Comparison of ENCODE assay signal across 8 cellular contexts in genomic region chr3:69092030-69092513, GRCh38. TPM values are rescaled to one million over a fixed set of nuclear protein-coding genes. Genes with fewer than 3 reads are reported as not detected.
DNase-seq lines count a peak whose midpoint lies in the region; ATAC-seq lines count a peak whose summit lies in the region.

No MANE protein-coding gene starts in this region.

- H3K27me3 ChIP-seq in SJSA1 (replicated peaks) = no peaks in the 10 kb centered on the region
- H3K27me3 ChIP-seq in subcutaneous abdominal adipose tissue (ENCODE audit: control insufficient read depth in 5 of 5, insufficient read depth in 4 of 5, low read length in 5 of 5) = no peaks in the 10 kb centered on the region

- H3K27ac Mint-ChIP-seq in activated CD4-positive, alpha-beta T cell treated with anti-CD3 and anti-CD28 coated beads, Interleukin-2, amount 10 ng/mL, durations not matched to agents 7 days and 5 days = peak overlapping the region; percentile 92

- CTCF ChIA-PET in activated CD4-positive, alpha-beta T cell treated with anti-CD3 and anti-CD28 coated beads, Interleukin-2, amount 10 ng/mL, durations not matched to agents 7 days and 5 days (lab: Charles Lee) = interaction anchor here (0.8 to 1.2 kb wide), 5 partner anchors 9 to 40 kb away, joined by 3 to 4 read pairs (median 3); partner anchors contain the start of gene TMF1

- peak; percentile 48 for DNase-seq in activated CD4-positive, alpha-beta T cell treated with anti-CD3 and anti-CD28 coated beads, Interleukin-2, amount 10 ng/mL, durations not matched to agents 7 days and 5 days
- DNase-seq in activated CD4-positive, alpha-beta T cell treated with anti-CD3 and anti-CD28 coated beads, Interleukin-2, amount 50 U/mL, for 48 hours = no peak
- DNase-seq in SJSA1 (ENCODE audit: low read depth in 1 of 2, low spot score in 2 of 2) (peak in 1 of 2 experiments; percentile 31), germinal center (ENCODE audit: low spot score) (peak; percentile 31), ecto neural progenitor cell (ENCODE audit: low spot score) (no peak)
- DNase-seq in stimulated activated CD4-positive, alpha-beta T cell treated with anti-CD3 and anti-CD28 coated beads, Interleukin-1b, Interleukin-23, amount 100 ng/mL, for 48 hours = no peak

- peak overlapping the region; percentile 71 for H3K4me3 Mint-ChIP-seq in activated CD4-positive, alpha-beta T cell treated with anti-CD3 and anti-CD28 coated beads, Interleukin-2, amount 10 ng/mL, durations not matched to agents 7 days and 5 days

- H3K27me3 Mint-ChIP-seq in activated CD4-positive, alpha-beta T cell treated with anti-CD3 and anti-CD28 coated beads, Interleukin-2, amount 10 ng/mL, durations not matched to agents 7 days and 5 days = no peaks in the 10 kb centered on the region

- POLR2A ChIA-PET in activated CD4-positive, alpha-beta T cell treated with anti-CD3 and anti-CD28 coated beads, Interleukin-2, amount 10 ng/mL, durations not matched to agents 7 days and 5 days (lab: Charles Lee) = interaction anchor here (1.8 kb wide), 1 partner anchor 9 kb away, joined by 10 read pairs; no protein-coding TSS in a partner anchor

- H3K4me1 ChIP-seq in SJSA1 (replicated peaks) (peaks cover 88% of the 10 kb centered on the region), subcutaneous abdominal adipose tissue (ENCODE audit: control insufficient read depth in 5 of 5, insufficient read depth in 5 of 5, low read length in 5 of 5) (peaks cover 6 to 87% (median 81%) of the 10 kb centered on the region in 5 donors)

- H3K36me3 ChIP-seq in SJSA1 = peaks cover 10% of the 10 kb centered on the region; the same call in 1 of the 2 replicates
- peaks cover 0 to 9% (median 4%) of the 10 kb centered on the region in 5 donors for H3K36me3 ChIP-seq in subcutaneous abdominal adipose tissue (ENCODE audit: control insufficient read depth in 5 of 5, insufficient read depth in 5 of 5, low read length in 5 of 5)

- H3K4me3 ChIP-seq in SJSA1 (no peak overlapping the region), subcutaneous abdominal adipose tissue (ENCODE audit: low read depth in 1 of 5, low read length in 5 of 5) (peak overlapping the region in 1 of 5 donors; percentile 17)

- H3K9ac ChIP-seq in subcutaneous abdominal adipose tissue (ENCODE audit: low read length in 5 of 5) = peak overlapping the region in 1 of 5 donors; percentile 32

- H3K27ac ChIP-seq in SJSA1 (peak overlapping the region; percentile 34), subcutaneous abdominal adipose tissue (ENCODE audit: low read depth, low read length) (peak overlapping the region; percentile 64)

- peak; percentile 59 for ATAC-seq in HG03025 (IDR thresholded peaks at IDR 0.05; ENCODE audit: low FRiP score, unreplicated experiment)

- H3K4me1 Mint-ChIP-seq in activated CD4-positive, alpha-beta T cell treated with anti-CD3 and anti-CD28 coated beads, Interleukin-2, amount 10 ng/mL, durations not matched to agents 7 days and 5 days = peaks cover 83% of the 10 kb centered on the region

- H3K9me3 Mint-ChIP-seq in activated CD4-positive, alpha-beta T cell treated with anti-CD3 and anti-CD28 coated beads, Interleukin-2, amount 10 ng/mL, durations not matched to agents 7 days and 5 days = no peaks in the 10 kb centered on the region

- H3K9me3 ChIP-seq in SJSA1 (replicated peaks) (no peaks in the 10 kb centered on the region), subcutaneous abdominal adipose tissue (ENCODE audit: control insufficient read depth in 5 of 5, low read length in 5 of 5) (no peaks in the 10 kb centered on the region)

- peaks cover 79% of the 10 kb centered on the region for H3K36me3 Mint-ChIP-seq in activated CD4-positive, alpha-beta T cell treated with anti-CD3 and anti-CD28 coated beads, Interleukin-2, amount 10 ng/mL, durations not matched to agents 7 days and 5 days (ENCODE audit: low read depth)

RNA-seq across cellular contexts. Expression of gene ARL6IP5, which starts 7.3 kb away (rescaled TPM):
- total RNA-seq in activated CD4-positive, alpha-beta T cell treated with anti-CD3 and anti-CD28 coated beads, Interleukin-2, amount 10 ng/mL, durations not matched to agents 7 days and 5 days = 100 to 1,000 TPM; 154 to 156 TPM
- 49.8 and 57.3 TPM in 2 replicates for total RNA-seq in SJSA1 (2014; rRNA removed; shearing (Covaris generic))

RNA-seq across cellular contexts. Expression of gene UBA3, which starts 11.9 kb away (rescaled TPM):
- total RNA-seq in activated CD4-positive, alpha-beta T cell treated with anti-CD3 and anti-CD28 coated beads, Interleukin-2, amount 10 ng/mL, durations not matched to agents 7 days and 5 days = 10 to 100 TPM; 81.1 to 88.9 TPM
- total RNA-seq in SJSA1 (2014; rRNA removed; shearing (Covaris generic)) = 63.6 and 76.4 TPM in 2 replicates

RNA-seq across cellular contexts. Expression of gene LMOD3, which starts 30.3 kb away (rescaled TPM):
- not detected for total RNA-seq in activated CD4-positive, alpha-beta T cell treated with anti-CD3 and anti-CD28 coated beads, Interleukin-2, amount 10 ng/mL, durations not matched to agents 7 days and 5 days
- total RNA-seq in SJSA1 (2014; rRNA removed; shearing (Covaris generic)) = not detected in 2 replicates

RNA-seq across cellular contexts. Expression of gene TMF1, which starts 39.9 kb away (rescaled TPM):
- total RNA-seq in activated CD4-positive, alpha-beta T cell treated with anti-CD3 and anti-CD28 coated beads, Interleukin-2, amount 10 ng/mL, durations not matched to agents 7 days and 5 days = 10 to 100 TPM; 43.0 to 43.5 TPM
- total RNA-seq in SJSA1 (2014; rRNA removed; shearing (Covaris generic)) = 11.8 and 19.5 TPM in 2 replicates

Comparison
In these comparisons a context has a peak if more than half of its experiments do, and no peak if none do; other contexts are left out.
1. DNase-seq: peak in activated CD4-positive, alpha-beta T cell treated with anti-CD3 and anti-CD28 coated beads, Interleukin-2, amount 10 ng/mL, durations not matched to agents 7 days and 5 days (single experiment) and germinal center (single experiment); none in activated CD4-positive, alpha-beta T cell treated with anti-CD3 and anti-CD28 coated beads, Interleukin-2, amount 50 U/mL, for 48 hours (0 of 2), ecto neural progenitor cell (single experiment) and stimulated activated CD4-positive, alpha-beta T cell treated with anti-CD3 and anti-CD28 coated beads, Interleukin-1b, Interleukin-23, amount 100 ng/mL, for 48 hours (single experiment).